In the genomic region with DNA sequence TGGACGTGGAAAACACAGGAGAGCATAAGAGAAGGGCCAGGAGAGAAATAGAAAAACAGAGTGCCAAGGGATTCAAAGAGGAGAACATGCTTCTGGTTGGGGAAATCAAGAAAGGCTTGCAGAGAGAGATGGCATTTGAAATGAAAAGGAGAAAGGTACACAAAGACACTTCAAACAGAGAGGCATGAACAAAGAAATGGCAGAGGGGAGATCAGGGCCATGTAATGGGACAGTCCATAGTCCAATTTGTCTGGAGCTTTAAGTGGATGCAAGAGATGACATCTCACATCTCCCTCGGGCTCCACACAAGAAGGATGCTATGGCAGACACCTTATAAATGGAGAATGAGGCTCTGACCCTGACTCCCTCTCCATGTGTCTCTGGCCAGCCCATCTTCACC, we compare ENCODE assay signal across 29 cellular contexts.
"Had no signal": no experiment of that assay in that cellular context is flagged by ENCODE, and none has a peak within 500 bp of the region (broad histone marks: within the 10 kb centered on the region; RNA-seq: fewer than 3 reads in every experiment).

No MANE protein-coding gene starts in this region.

- H3K27ac ChIP-seq: colonic mucosa, coronary artery, dorsolateral prefrontal cortex, epithelial cell of prostate, esophagus muscularis mucosa, esophagus squamous epithelium, foreskin keratinocyte, gastrocnemius medialis, gastroesophageal sphincter, heart left ventricle, heart right ventricle had no signal

- ATAC-seq: effector memory CD8-positive, alpha-beta T cell; esophagus mucosa; gastrocnemius medialis; gastroesophageal sphincter; heart right ventricle had no signal

- DNase-seq: colonic mucosa; cortex of kidney; dermis blood vessel endothelial cell; dorsolateral prefrontal cortex; effector CD4-positive, alpha-beta T cell; effector CD8-positive, alpha-beta T cell; effector memory CD4-positive, alpha-beta T cell; effector memory CD8-positive, alpha-beta T cell; endodermal cell; erythroblast; esophagus squamous epithelium; foreskin fibroblast; foreskin keratinocyte; foreskin melanocyte; gastrocnemius medialis; glutamatergic neuron; head of caudate nucleus; heart left ventricle; heart right ventricle had no signal

- H3K27me3 Mint-ChIP-seq: dendritic cell treated with granulocyte-macrophage colony-stimulating factor and Interleukin-4, amounts not matched to agents 40 ng/mL and 50 ng/mL, for 4 days had no signal

- H3K27me3 ChIP-seq: colonic mucosa, dorsolateral prefrontal cortex, esophagus muscularis mucosa, esophagus squamous epithelium, foreskin keratinocyte, gastrocnemius medialis, gastroesophageal sphincter, heart left ventricle, heart right ventricle had no signal

- H3K9me3 ChIP-seq: colonic mucosa, esophagus muscularis mucosa, esophagus squamous epithelium, gastrocnemius medialis had no signal

- H3K4me1 ChIP-seq: colonic mucosa, foreskin keratinocyte, gastrocnemius medialis had no signal

- H3K36me3 ChIP-seq: colonic mucosa, esophagus muscularis mucosa, esophagus squamous epithelium, gastrocnemius medialis, gastroesophageal sphincter, heart left ventricle, heart right ventricle had no signal

- H3K4me3 ChIP-seq: colonic mucosa, coronary artery, dorsolateral prefrontal cortex, esophagus muscularis mucosa, esophagus squamous epithelium, gastrocnemius medialis, gastroesophageal sphincter, heart left ventricle, heart right ventricle had no signal

- H3K9me3 Mint-ChIP-seq: dendritic cell treated with granulocyte-macrophage colony-stimulating factor and Interleukin-4, amounts not matched to agents 40 ng/mL and 50 ng/mL, for 4 days; effector memory CD8-positive, alpha-beta T cell had no signal

- H3K27ac Mint-ChIP-seq: dendritic cell treated with granulocyte-macrophage colony-stimulating factor and Interleukin-4, amounts not matched to agents 40 ng/mL and 50 ng/mL, for 4 days; effector memory CD8-positive, alpha-beta T cell had no signal

- FAIRE-seq: colon, endometrium, endothelial cell of umbilical vein, frontal cortex had no signal

- H3K4me3 Mint-ChIP-seq: dendritic cell treated with granulocyte-macrophage colony-stimulating factor and Interleukin-4, amounts not matched to agents 40 ng/mL and 50 ng/mL, for 4 days; effector memory CD8-positive, alpha-beta T cell; endodermal cell had no signal
